In the genomic region with DNA sequence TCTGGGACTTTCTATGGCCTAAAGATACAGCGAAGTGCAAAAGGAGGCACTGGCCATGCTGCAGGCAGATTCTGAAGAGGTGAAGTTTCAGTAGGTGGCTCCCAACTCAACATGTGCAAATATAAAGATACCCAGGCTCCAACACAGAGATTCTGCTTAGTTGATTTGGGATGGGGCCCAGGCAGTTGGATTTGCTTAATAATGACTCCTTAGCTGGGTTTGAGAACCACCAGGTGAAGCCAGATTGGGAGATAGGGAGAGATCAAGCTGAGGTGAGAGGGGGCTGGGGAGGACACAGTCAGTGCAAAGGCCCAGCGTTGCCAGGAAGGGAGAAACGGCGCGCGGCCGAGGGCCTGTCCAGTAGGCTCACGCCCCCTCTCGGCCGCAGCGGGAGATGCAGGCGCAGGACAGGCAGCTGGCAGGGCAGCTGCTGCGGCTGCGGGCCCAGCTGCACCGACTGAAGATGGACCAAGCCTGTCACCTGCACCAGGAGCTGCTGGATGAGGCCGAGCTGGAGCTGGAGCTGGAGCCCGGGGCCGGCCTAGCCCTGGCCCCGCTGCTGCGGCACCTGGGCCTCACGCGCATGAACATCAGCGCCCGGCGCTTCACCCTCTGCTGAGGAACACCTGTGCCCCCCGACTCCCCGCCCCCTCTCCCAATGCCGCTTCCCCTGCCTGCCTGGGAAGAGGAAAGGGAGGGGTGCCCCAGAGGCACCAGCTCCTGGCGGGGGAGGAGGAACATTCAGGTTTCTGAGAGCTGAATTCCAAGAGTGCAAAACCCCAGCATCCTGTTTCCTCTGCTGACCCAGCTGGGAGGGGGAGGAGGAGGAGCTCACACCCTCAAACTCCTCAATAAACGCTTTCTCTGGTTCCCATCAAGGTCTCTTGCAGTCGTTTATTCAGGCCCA, we compare ENCODE assay signal across 1 cellular context.
TF ChIP-seq lines count a peak whose summit lies in the region.

No MANE protein-coding gene starts in this region.

TF ChIP-seq in HepG2, 621 proteins besides CTCF, POLR2A, EP300 and RAD21 (continued from another document and continues in another):
- no peak for TF ChIP-seq ZNF318 (CRISPR knock-in tag; IDR thresholded peaks at IDR 0.05)
- no peak for TF ChIP-seq ZFP36 (IDR thresholded peaks at IDR 0.05; ENCODE audit: borderline replicate concordance, low read depth, low read length, partially characterized antibody)
- TF ChIP-seq ZSCAN29 (CRISPR knock-in tag; conservative IDR thresholded peaks at IDR 0.05): peak; percentile 37; the same call in 1 of the 2 replicates
- TF ChIP-seq SPEN (CRISPR knock-in tag; IDR thresholded peaks at IDR 0.05; ENCODE audit: low read depth): peak; percentile 70
- no peak for TF ChIP-seq ZNF496 (CRISPR knock-in tag; IDR thresholded peaks at IDR 0.05; ENCODE audit: insufficient replicate concordance)
- no peak for TF ChIP-seq BCL3 (CRISPR knock-in tag; IDR thresholded peaks at IDR 0.05)
- no peak for TF ChIP-seq SNAI1 (CRISPR knock-in tag; IDR thresholded peaks at IDR 0.05; ENCODE audit: borderline replicate concordance)
- TF ChIP-seq ZNF605 (CRISPR knock-in tag; IDR thresholded peaks at IDR 0.05): no peak
- TF ChIP-seq PRMT3 (CRISPR knock-in tag; IDR thresholded peaks at IDR 0.05; ENCODE audit: borderline replicate concordance, low read depth): no peak
- no peak for TF ChIP-seq NFIC (IDR thresholded peaks at IDR 0.05; ENCODE audit: low read length)
- no peak for TF ChIP-seq ZFYVE20 (CRISPR knock-in tag; IDR thresholded peaks at IDR 0.05; ENCODE audit: borderline replicate concordance, low read depth)
- peak; percentile 91 for TF ChIP-seq RCOR2 (CRISPR knock-in tag; IDR thresholded peaks at IDR 0.05)
- 0 out of 2 replicates have a peak, but pooled peaks have one; percentile 32 for TF ChIP-seq HMG20B (CRISPR knock-in tag; conservative IDR thresholded peaks at IDR 0.05)
- TF ChIP-seq ZNF264 (CRISPR knock-in tag; IDR thresholded peaks at IDR 0.05): no peak
- TF ChIP-seq SMAD3 (CRISPR knock-in tag; IDR thresholded peaks at IDR 0.05): no peak
- no peak for TF ChIP-seq SRY (CRISPR knock-in tag; IDR thresholded peaks at IDR 0.05)
- 0 out of 2 replicates have a peak, but pooled peaks have one; percentile 51 for TF ChIP-seq ZHX1 (CRISPR knock-in tag; IDR thresholded peaks at IDR 0.05; ENCODE audit: low read depth)
- TF ChIP-seq ZNF331 (CRISPR knock-in tag; IDR thresholded peaks at IDR 0.05): peak; percentile 59; the same call in 1 of the 2 replicates
- peak; percentile 54; the same call in 1 of the 2 replicates for TF ChIP-seq THAP11 (CRISPR knock-in tag; IDR thresholded peaks at IDR 0.05)
- peak; percentile 95 for TF ChIP-seq ZNF7 (CRISPR knock-in tag; IDR thresholded peaks at IDR 0.05)
- TF ChIP-seq PRDM10 (CRISPR knock-in tag; IDR thresholded peaks at IDR 0.05; ENCODE audit: low read depth): peak; percentile 80
- TF ChIP-seq NFIB (CRISPR knock-in tag; IDR thresholded peaks at IDR 0.05; ENCODE audit: borderline replicate concordance): no peak
- TF ChIP-seq ZNF326 (CRISPR knock-in tag; IDR thresholded peaks at IDR 0.05; ENCODE audit: borderline replicate concordance): no peak
- no peak for TF ChIP-seq ZNF224 (CRISPR knock-in tag; IDR thresholded peaks at IDR 0.05)
- TF ChIP-seq ZNF747 (CRISPR knock-in tag; IDR thresholded peaks at IDR 0.05; ENCODE audit: borderline replicate concordance): peak; percentile 59; the same call in 1 of the 2 replicates
- no peak for TF ChIP-seq IRF9 (CRISPR knock-in tag; IDR thresholded peaks at IDR 0.05; ENCODE audit: borderline replicate concordance)
- TF ChIP-seq EZH2 (conservative IDR thresholded peaks at IDR 0.05; ENCODE audit: low read depth, low read length): no peak
- TF ChIP-seq ZFP90 (CRISPR knock-in tag; IDR thresholded peaks at IDR 0.05; ENCODE audit: borderline replicate concordance): no peak
- no peak for TF ChIP-seq ZNF737 (CRISPR knock-in tag; IDR thresholded peaks at IDR 0.05; ENCODE audit: borderline replicate concordance)
- no peak for TF ChIP-seq HNRNPUL1 (IDR thresholded peaks at IDR 0.05; ENCODE audit: low read depth, low read length)
- TF ChIP-seq GLMP (CRISPR knock-in tag; IDR thresholded peaks at IDR 0.05; ENCODE audit: borderline replicate concordance): no peak
- TF ChIP-seq MAFK (conservative IDR thresholded peaks at IDR 0.05 in 1 of 2, IDR thresholded peaks at IDR 0.05 in 1 of 2; ENCODE audit: low read length in 2 of 2): no peak
- no peak for TF ChIP-seq CREB3 (CRISPR knock-in tag; IDR thresholded peaks at IDR 0.05)
- TF ChIP-seq GATAD1 (CRISPR knock-in tag; IDR thresholded peaks at IDR 0.05): peak; percentile 27; the same call in 1 of the 2 replicates
- no peak for TF ChIP-seq TOPORS (CRISPR knock-in tag; IDR thresholded peaks at IDR 0.05)
- TF ChIP-seq ZKSCAN8 (CRISPR knock-in tag; IDR thresholded peaks at IDR 0.05; ENCODE audit: borderline replicate concordance): no peak
- peak; percentile 95 for TF ChIP-seq KDM1A (CRISPR knock-in tag; IDR thresholded peaks at IDR 0.05)
